Comparison of ENCODE assay signal across 16 cellular contexts in genomic region chr1:119116725-119117124, GRCh38. TPM values are rescaled to one million over a fixed set of nuclear protein-coding genes. Genes with fewer than 3 reads are reported as not detected.
DNase-seq lines count a peak whose midpoint lies in the region; ATAC-seq and TF ChIP-seq lines count a peak whose summit lies in the region.
"Had no signal": no experiment of that assay in that cellular context is flagged by ENCODE, and none has a peak within 500 bp of the region (broad histone marks: within the 10 kb centered on the region; RNA-seq: fewer than 3 reads in every experiment).

No MANE protein-coding gene starts in this region.

- ATAC-seq in left ventricle myocardium superior: peak; percentile 35
- ATAC-seq in upper lobe of right lung: peak; percentile 69
- no peak for ATAC-seq in GM21723 (IDR thresholded peaks at IDR 0.05; ENCODE audit: unreplicated experiment)

- H3K9me3 ChIP-seq in left ventricle myocardium inferior (replicated peaks) (peaks cover 32% of the 10 kb centered on the region), iPS-20b (ENCODE audit: insufficient read depth, low read depth, low read length) (no peaks in the 10 kb centered on the region), upper lobe of right lung (no peaks in the 10 kb centered on the region)

- peaks cover 45% of the 10 kb centered on the region for H3K4me1 Mint-ChIP-seq in brain

- H3K27ac ChIP-seq in left ventricle myocardium inferior (replicated peaks) (no peak overlapping the region), iPS-20b (ENCODE audit: low read length) (no peak overlapping the region), upper lobe of right lung (no peak overlapping the region), brain microvascular endothelial cell (no peak overlapping the region)

- in situ Hi-C loops in brain microvascular endothelial cell (cut with HindIII; ENCODE audit: low pct_ligation_motif_present, low sequenced_read_pairs): no loop called here

- H3K27ac Mint-ChIP-seq in brain: peak overlapping the region in 3 of 5 experiments; percentile 18 to 81 (median 77)
- H3K27ac Mint-ChIP-seq: activated CD4-positive, alpha-beta T cell treated with anti-CD3 and anti-CD28 coated beads, Interleukin-2, amount 10 ng/mL, durations not matched to agents 7 days and 5 days; HFFc6 had no signal

- peak overlapping the region; percentile 28; the same call in 1 of the 2 replicates for H3K9ac ChIP-seq in iPS-20b (ENCODE audit: low read depth, low read length)

- no peak for DNase-seq in left ventricle myocardium superior
- DNase-seq in left ventricle myocardium inferior: no peak
- DNase-seq in upper lobe of right lung: no peak
- no peak for DNase-seq in NCI-H526 (lab: John Stamatoyannopoulos, UW)
- DNase-seq in brain microvascular endothelial cell: no peak
- DNase-seq: ACHN; activated CD4-positive, alpha-beta T cell treated with anti-CD3 and anti-CD28 coated beads, Interleukin-2, amount 10 ng/mL, durations not matched to agents 7 days and 5 days; activated CD8-positive, alpha-beta memory T cell treated with anti-CD3 and anti-CD28 coated beads, Interleukin-2, amount 50 U/mL, for 48 hours; C1 segment of cervical spinal cord; HFFc6; MV-4-11; NCI-H187; occipital lobe had no signal

- intact Hi-C loops in left ventricle myocardium superior (cut with micrococcal nuclease) (no loop called here), left ventricle myocardium inferior (cut with micrococcal nuclease) (no loop called here), upper lobe of right lung (cut with DNase I) (no loop called here)

- H3K27me3 ChIP-seq in left ventricle myocardium inferior (ENCODE audit: low read depth) (no peaks in the 10 kb centered on the region), iPS-20b (ENCODE audit: insufficient read depth, low read length) (no peaks in the 10 kb centered on the region), upper lobe of right lung (no peaks in the 10 kb centered on the region), brain microvascular endothelial cell (replicated peaks) (no peaks in the 10 kb centered on the region)

- no peak for TF ChIP-seq CTCF in left ventricle myocardium inferior (IDR thresholded peaks at IDR 0.05; ENCODE audit: borderline replicate concordance)
- no peak for TF ChIP-seq CTCF in brain (conservative IDR thresholded peaks at IDR 0.05)
- no peak for TF ChIP-seq CTCF in upper lobe of right lung (IDR thresholded peaks at IDR 0.05)
- TF ChIP-seq CTCF in brain microvascular endothelial cell (IDR thresholded peaks at IDR 0.05; ENCODE audit: low read depth, low read length, missing control alignments): no peak

- H3K9me3 Mint-ChIP-seq in brain: peaks cover 9 to 50% (median 38%) of the 10 kb centered on the region in 5 experiments
- H3K9me3 Mint-ChIP-seq: HFFc6 had no signal

- H3K4me1 ChIP-seq in left ventricle myocardium inferior (peaks cover 9% of the 10 kb centered on the region), iPS-20b (ENCODE audit: insufficient read depth, low read length) (peaks cover 11% of the 10 kb centered on the region; the same call in 1 of the 2 replicates), upper lobe of right lung (no peaks in the 10 kb centered on the region)

- no peak overlapping the region for H3K4me3 ChIP-seq in left ventricle myocardium inferior
- H3K4me3 ChIP-seq in iPS-20b (ENCODE audit: low read length): no peak overlapping the region
- no peak overlapping the region for H3K4me3 ChIP-seq in upper lobe of right lung
- H3K4me3 ChIP-seq in brain microvascular endothelial cell (ENCODE audit: low read depth, low read length): no peak overlapping the region

- no peaks in the 10 kb centered on the region for H3K27me3 Mint-ChIP-seq in brain
- H3K27me3 Mint-ChIP-seq: activated CD4-positive, alpha-beta T cell treated with anti-CD3 and anti-CD28 coated beads, Interleukin-2, amount 10 ng/mL, durations not matched to agents 7 days and 5 days had no signal

- H3K4me3 Mint-ChIP-seq in brain: peak overlapping the region in 1 of 5 experiments; percentile 15
- H3K4me3 Mint-ChIP-seq: activated CD4-positive, alpha-beta T cell treated with anti-CD3 and anti-CD28 coated beads, Interleukin-2, amount 10 ng/mL, durations not matched to agents 7 days and 5 days; HFFc6 had no signal

- H3K36me3 ChIP-seq in left ventricle myocardium inferior (no peaks in the 10 kb centered on the region), iPS-20b (ENCODE audit: insufficient read depth, low read depth, low read length) (no peaks in the 10 kb centered on the region), upper lobe of right lung (no peaks in the 10 kb centered on the region), brain microvascular endothelial cell (replicated peaks) (no peaks in the 10 kb centered on the region)

- peaks cover 27% of the 10 kb centered on the region for H3K36me3 Mint-ChIP-seq in brain

RNA-seq across cellular contexts. Expression of gene WARS2, which starts 23.7 kb away (rescaled TPM):
- total RNA-seq in left ventricle myocardium superior (9.3 TPM), left ventricle myocardium inferior (9.5 TPM), upper lobe of right lung (13.4 TPM)
- 6.1 TPM for polyA plus RNA-seq in brain (ENCODE audit: insufficient read depth, low read depth, low replicate concordance)
